In genomic region chr19:39824143-39825092, GRCh38 we compare ENCODE assay signal across 9 cellular contexts. TPM values are rescaled to one million over a fixed set of nuclear protein-coding genes. Genes with fewer than 3 reads are reported as not detected.
DNase-seq lines count a peak whose midpoint lies in the region; ATAC-seq, FAIRE-seq and TF ChIP-seq lines count a peak whose summit lies in the region.
"Had no signal": no experiment of that assay in that cellular context is flagged by ENCODE, and none has a peak within 500 bp of the region (broad histone marks: within the 10 kb centered on the region; RNA-seq: fewer than 3 reads in every experiment).

No MANE protein-coding gene starts in this region.

- peak; percentile 67 for TF ChIP-seq POLR2A in endothelial cell of umbilical vein (IDR thresholded peaks at IDR 0.05; ENCODE audit: low read depth, low read length)

- intact Hi-C loops in endothelial cell of umbilical vein (cut with micrococcal nuclease) = loop anchor here (1.0 kb wide), 3 partner anchors 9 to 31 kb away; partner anchors contain the start of gene FBL

- H4K20me1 ChIP-seq in endothelial cell of umbilical vein (replicated peaks; ENCODE audit: control insufficient read depth, extremely low read depth, insufficient read depth, low read length) = no peaks in the 10 kb centered on the region

- CTCF ChIA-PET in endothelial cell of umbilical vein (lab: Charles Lee) = interaction anchor here (1.0 kb wide), 1 partner anchor 10 kb away, joined by 3 read pairs; the partner anchor contains the start of gene DYRK1B

- BruUV-seq in endothelial cell of umbilical vein (replicated peaks; lab: Mats Ljungman, UMichigan) = no TSS peak

- ATAC-seq in GM19025 (IDR thresholded peaks at IDR 0.05; ENCODE audit: low read depth, unreplicated experiment) (peak; percentile 90), HG03354 (IDR thresholded peaks at IDR 0.05; ENCODE audit: poor library complexity, severe bottlenecking, unreplicated experiment) (peak; percentile 90)

- peak overlapping the region; percentile 77 for H2AFZ ChIP-seq in endothelial cell of umbilical vein (ENCODE audit: low read depth, low read length)

- no peaks in the 10 kb centered on the region for H3K9me3 ChIP-seq in endothelial cell of umbilical vein (replicated peaks; ENCODE audit: control insufficient read depth, insufficient read depth, low read length)

- DNase-seq in AG08396 (ENCODE audit: low spot score) = peak; percentile 94
- peak; percentile 99 for DNase-seq in NCI-H69 (lab: John Stamatoyannopoulos, UW)
- peak; percentile 47 to 69 (median 66) for DNase-seq in activated CD8-positive, alpha-beta memory T cell treated with anti-CD3 and anti-CD28 coated beads for 48 hours (ENCODE audit: low read depth in 2 of 3, low spot score in 2 of 3)
- peak; percentile 94 for DNase-seq in endothelial cell of umbilical vein (ENCODE audit: low read depth, low spot score)
- DNase-seq in mesenteric fat pad (ENCODE audit: low spot score) = peak; percentile 92
- peak; percentile 65 for DNase-seq in stimulated activated CD8-positive, alpha-beta memory T cell treated with anti-CD3 and anti-CD28 coated beads, Interleukin-12 subunit alpha, Interleukin-12 subunit beta, amount 100 ng/mL, for 4 hours (ENCODE audit: low read depth)

- peaks cover 3 to 21% of the 10 kb centered on the region in 2 experiments for H3K36me3 ChIP-seq in endothelial cell of umbilical vein (ENCODE audit: control insufficient read depth in 2 of 2, extremely low read depth in 1 of 2, insufficient read depth in 2 of 2, low read length in 2 of 2)

- FAIRE-seq in endothelial cell of umbilical vein (lab: Jason Lieb, UNC) = peak; percentile 99

- H3K27ac ChIP-seq in endothelial cell of umbilical vein (ENCODE audit: insufficient read depth, low read depth, low read length) = no peak overlapping the region

- H3K9ac ChIP-seq in endothelial cell of umbilical vein (replicated peaks; ENCODE audit: extremely low read depth, insufficient read depth, low read length) = peak overlapping the region; percentile 54

- POLR2A ChIA-PET in endothelial cell of umbilical vein (lab: Charles Lee) = interaction anchor here (1.4 kb wide), 1 partner anchor 9 kb away, joined by 6 read pairs; the partner anchor contains the start of gene DYRK1B

- dilution Hi-C loops in endothelial cell of umbilical vein (cut with MboI; ENCODE audit: extremely low pct_ligation_motif_present, low sequenced_read_pairs) = no loop called here

- no peak for TF ChIP-seq CTCF in endothelial cell of umbilical vein (IDR thresholded peaks at IDR 0.05; ENCODE audit: extremely low read depth in 1 of 2, insufficient read depth in 1 of 2, low read depth in 1 of 2, low read length in 2 of 2)

- no peaks in the 10 kb centered on the region for H3K79me2 ChIP-seq in endothelial cell of umbilical vein (ENCODE audit: control insufficient read depth, insufficient read depth, low read length)

- peaks cover 11% of the 10 kb centered on the region for H3K4me1 ChIP-seq in endothelial cell of umbilical vein (ENCODE audit: control insufficient read depth, extremely low read depth, insufficient read depth, low read length)

- H3K4me2 ChIP-seq in endothelial cell of umbilical vein (ENCODE audit: insufficient read depth, low read length) = peak overlapping the region; percentile 85

- H3K27me3 ChIP-seq in endothelial cell of umbilical vein (ENCODE audit: control insufficient read depth in 2 of 2, insufficient read depth in 2 of 2, low read length in 2 of 2) = no peaks in the 10 kb centered on the region

- no peaks in the 10 kb centered on the region for H3K9me1 ChIP-seq in endothelial cell of umbilical vein (replicated peaks; ENCODE audit: control insufficient read depth, extremely low read depth, insufficient read depth, low read length)

- peak overlapping the region; percentile 27 to 75 (median 72) for H3K4me3 ChIP-seq in endothelial cell of umbilical vein (replicated peaks in 1 of 3; ENCODE audit: insufficient read depth in 1 of 3, low read depth in 1 of 3, low read length in 3 of 3)

TF ChIP-seq in endothelial cell of umbilical vein, 7 proteins besides CTCF, POLR2A, EP300 and RAD21:
- peak; percentile 75 for TF ChIP-seq POLR2AphosphoS5 (IDR thresholded peaks at IDR 0.05; ENCODE audit: insufficient read depth, low read depth, low read length)
- TF ChIP-seq JUN (IDR thresholded peaks at IDR 0.05; ENCODE audit: borderline replicate concordance, insufficient read depth, insufficient read length, low read depth) = no peak
- no peak for TF ChIP-seq FOS (IDR thresholded peaks at IDR 0.05; ENCODE audit: borderline replicate concordance, insufficient read depth, low read length)
- TF ChIP-seq MYC (IDR thresholded peaks at IDR 0.05; ENCODE audit: low read depth, low read length) = no peak

RNA-seq across cellular contexts. Expression of gene DYRK1B, which starts 9.5 kb away (rescaled TPM):
- total RNA-seq in endothelial cell of umbilical vein (26.8 and 30.8 TPM in 2 replicates), mesenteric fat pad (8.8 TPM)
- polyA plus RNA-seq in endothelial cell of umbilical vein = 17.7 and 19.0 TPM in 2 replicates
- polyA plus RNA-seq in endothelial cell of umbilical vein (2011; cell fraction: cytosol; rRNA removed) = 11.3 and 15.3 TPM in 2 replicates
- 25.0 and 37.0 TPM in 2 replicates for polyA plus RNA-seq in endothelial cell of umbilical vein (2011; cell fraction: nucleus; rRNA removed)
- polyA plus RNA-seq in endothelial cell of umbilical vein (2012) = 17.8 and 24.6 TPM in 2 replicates
- 21.3 and 26.4 TPM in 2 replicates for polyA minus RNA-seq in endothelial cell of umbilical vein
- polyA minus RNA-seq in endothelial cell of umbilical vein (2011; cell fraction: cytosol; rRNA and poly(A)+ RNA removed) = 8.2 TPM
- polyA minus RNA-seq in endothelial cell of umbilical vein (2011; cell fraction: nucleus; rRNA and poly(A)+ RNA removed) = 20.1 and 30.0 TPM in 2 replicates

RNA-seq across cellular contexts. Expression of gene FBL, which starts 21.8 kb away (rescaled TPM):
- 271 and 277 TPM in 2 replicates for total RNA-seq in endothelial cell of umbilical vein
- 407 and 473 TPM in 2 replicates for polyA plus RNA-seq in endothelial cell of umbilical vein
- 479 and 595 TPM in 2 replicates for polyA plus RNA-seq in endothelial cell of umbilical vein (2011; cell fraction: cytosol; rRNA removed)
- polyA plus RNA-seq in endothelial cell of umbilical vein (2011; cell fraction: nucleus; rRNA removed) = 179 and 219 TPM in 2 replicates
- polyA plus RNA-seq in endothelial cell of umbilical vein (2012) = 315 and 347 TPM in 2 replicates
- 390 and 441 TPM in 2 replicates for polyA minus RNA-seq in endothelial cell of umbilical vein
- 218 TPM for polyA minus RNA-seq in endothelial cell of umbilical vein (2011; cell fraction: cytosol; rRNA and poly(A)+ RNA removed)
- polyA minus RNA-seq in endothelial cell of umbilical vein (2011; cell fraction: nucleus; rRNA and poly(A)+ RNA removed) = 32.2 and 33.4 TPM in 2 replicates
- total RNA-seq in mesenteric fat pad = 121 TPM

RNA-seq across cellular contexts. Expression of gene LEUTX, which starts 45.8 kb away (rescaled TPM):
- total RNA-seq in endothelial cell of umbilical vein = not detected in 2 replicates
- not detected in 2 replicates for polyA plus RNA-seq in endothelial cell of umbilical vein
- not detected in 2 replicates for polyA plus RNA-seq in endothelial cell of umbilical vein (2011; cell fraction: cytosol; rRNA removed)
- not detected in 2 replicates for polyA plus RNA-seq in endothelial cell of umbilical vein (2011; cell fraction: nucleus; rRNA removed)
- not detected in 2 replicates for polyA plus RNA-seq in endothelial cell of umbilical vein (2012)
- polyA minus RNA-seq in endothelial cell of umbilical vein = not detected in 2 replicates
- not detected for polyA minus RNA-seq in endothelial cell of umbilical vein (2011; cell fraction: cytosol; rRNA and poly(A)+ RNA removed)
- not detected in 2 replicates for polyA minus RNA-seq in endothelial cell of umbilical vein (2011; cell fraction: nucleus; rRNA and poly(A)+ RNA removed)
- not detected for total RNA-seq in mesenteric fat pad
- total RNA-seq: HT1080 had no signal
